In the genomic region with DNA sequence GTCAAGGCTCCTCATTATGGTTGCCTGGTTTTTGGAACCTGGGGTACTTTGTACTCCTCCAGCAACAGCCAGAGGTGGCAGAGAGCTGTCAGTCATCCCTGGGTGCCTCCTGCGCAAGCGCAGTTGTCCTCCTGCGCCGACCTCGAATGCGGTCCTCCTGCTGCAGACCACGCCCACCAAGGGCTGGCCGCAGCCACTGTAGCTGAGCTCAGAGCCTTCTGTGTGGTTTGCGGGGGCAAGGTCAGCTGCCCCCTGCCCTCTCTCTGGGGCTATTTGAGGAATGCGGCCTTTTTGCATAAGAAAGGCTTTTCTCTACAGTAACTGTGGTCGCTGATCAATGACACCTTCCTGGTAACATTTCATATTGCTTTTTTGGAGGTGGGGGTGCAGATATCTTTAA, we compare ENCODE assay signal across 1 cellular context.
A peak's percentile ranks its signal among the peaks of the same experiment; 100 is the strongest.
TF ChIP-seq lines count a peak whose summit lies in the region.

No MANE protein-coding gene starts in this region.

TF ChIP-seq in WTC11, 78 proteins besides CTCF, POLR2A, EP300 and RAD21 (continued from another document):
- no peak for TF ChIP-seq E2F1 (CRISPR knock-in tag; IDR thresholded peaks at IDR 0.05)
- TF ChIP-seq, protein P1, sequence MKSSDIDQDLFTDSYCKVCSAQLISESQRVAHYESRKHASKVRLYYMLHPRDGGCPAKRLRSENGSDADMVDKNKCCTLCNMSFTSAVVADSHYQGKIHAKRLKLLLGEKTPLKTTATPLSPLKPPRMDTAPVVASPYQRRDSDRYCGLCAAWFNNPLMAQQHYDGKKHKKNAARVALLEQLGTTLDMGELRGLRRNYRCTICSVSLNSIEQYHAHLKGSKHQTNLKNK (CRISPR knock-in tag; IDR thresholded peaks at IDR 0.05): no peak
- TF ChIP-seq, protein P2, sequence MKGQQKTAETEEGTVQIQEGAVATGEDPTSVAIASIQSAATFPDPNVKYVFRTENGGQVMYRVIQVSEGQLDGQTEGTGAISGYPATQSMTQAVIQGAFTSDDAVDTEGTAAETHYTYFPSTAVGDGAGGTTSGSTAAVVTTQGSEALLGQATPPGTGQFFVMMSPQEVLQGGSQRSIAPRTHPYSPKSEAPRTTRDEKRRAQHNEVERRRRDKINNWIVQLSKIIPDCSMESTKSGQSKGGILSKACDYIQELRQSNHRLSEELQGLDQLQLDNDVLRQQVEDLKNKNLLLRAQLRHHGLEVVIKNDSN (CRISPR knock-in tag; IDR thresholded peaks at IDR 0.05): peak; percentile 68; the same call in 1 of the 2 replicates
- no peak for TF ChIP-seq ZNF425 (CRISPR knock-in tag; conservative IDR thresholded peaks at IDR 0.05)
- no peak for TF ChIP-seq ZNF232 (CRISPR knock-in tag; IDR thresholded peaks at IDR 0.05)
- TF ChIP-seq AR (CRISPR knock-in tag; IDR thresholded peaks at IDR 0.05): no peak
- peak; percentile 69; the same call in 1 of the 2 replicates for TF ChIP-seq TEAD4 (CRISPR knock-in tag; IDR thresholded peaks at IDR 0.05)
- no peak for TF ChIP-seq CBFB (CRISPR knock-in tag; IDR thresholded peaks at IDR 0.05; ENCODE audit: low read depth)
- no peak for TF ChIP-seq SMAD4 (CRISPR knock-in tag; IDR thresholded peaks at IDR 0.05)
- no peak for TF ChIP-seq NR1H2 (CRISPR knock-in tag; IDR thresholded peaks at IDR 0.05)
- TF ChIP-seq, protein P3, sequence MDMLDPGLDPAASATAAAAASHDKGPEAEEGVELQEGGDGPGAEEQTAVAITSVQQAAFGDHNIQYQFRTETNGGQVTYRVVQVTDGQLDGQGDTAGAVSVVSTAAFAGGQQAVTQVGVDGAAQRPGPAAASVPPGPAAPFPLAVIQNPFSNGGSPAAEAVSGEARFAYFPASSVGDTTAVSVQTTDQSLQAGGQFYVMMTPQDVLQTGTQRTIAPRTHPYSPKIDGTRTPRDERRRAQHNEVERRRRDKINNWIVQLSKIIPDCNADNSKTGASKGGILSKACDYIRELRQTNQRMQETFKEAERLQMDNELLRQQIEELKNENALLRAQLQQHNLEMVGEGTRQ (CRISPR knock-in tag; IDR thresholded peaks at IDR 0.05): peak; percentile 64
